ENCODE assay signal across 8 cellular contexts in genomic region chr2:223943561-223944008, GRCh38. TPM values are rescaled to one million over a fixed set of nuclear protein-coding genes. Genes with fewer than 3 reads are reported as not detected.
DNase-seq lines count a peak whose midpoint lies in the region; ATAC-seq and TF ChIP-seq lines count a peak whose summit lies in the region.

No MANE protein-coding gene starts in this region.

- H3K4me1 Mint-ChIP-seq in activated T-cell treated with anti-CD3 and anti-CD28 coated beads, Interleukin-2, amount 50 U/mL, for 72 hours (ENCODE audit: low read depth) = peaks cover 75% of the 10 kb centered on the region

- peak overlapping the region; percentile 89 for H3K4me3 ChIP-seq in retinal pigment epithelial cell (ENCODE audit: low read length)

- H3K27ac Mint-ChIP-seq in activated T-cell treated with anti-CD3 and anti-CD28 coated beads, Interleukin-2, amount 50 U/mL, for 72 hours = peak overlapping the region; percentile 92

- no peak for DNase-seq in activated T-cell treated with anti-CD3 and anti-CD28 coated beads, Interleukin-2, amount 50 U/mL, for 72 hours
- no peak for DNase-seq in activated T-cell treated with anti-CD3 and anti-CD28 coated beads, Interleukin-2, amount 50 U/mL, for 48 hours
- DNase-seq in foreskin melanocyte = peak; percentile 62
- no peak for DNase-seq in retinal pigment epithelial cell (ENCODE audit: low read depth)
- DNase-seq in HK-2 (ENCODE audit: unreplicated experiment) = no peak

- no peaks in the 10 kb centered on the region for H3K27me3 Mint-ChIP-seq in activated T-cell treated with anti-CD3 and anti-CD28 coated beads, Interleukin-2, amount 50 U/mL, for 72 hours (ENCODE audit: low read depth)

- peaks cover 22 to 27% of the 10 kb centered on the region in 2 donors for H3K36me3 Mint-ChIP-seq in activated T-cell treated with anti-CD3 and anti-CD28 coated beads, Interleukin-2, amount 50 U/mL, for 72 hours (ENCODE audit: insufficient read depth in 2 of 2)

- peak overlapping the region; percentile 90 for H3K27ac ChIP-seq in VCaP

- peaks cover 4 to 7% of the 10 kb centered on the region in 2 donors for H3K9me3 Mint-ChIP-seq in activated T-cell treated with anti-CD3 and anti-CD28 coated beads, Interleukin-2, amount 50 U/mL, for 72 hours

- TF ChIP-seq CTCF in VCaP (conservative IDR thresholded peaks at IDR 0.05) (no peak), retinal pigment epithelial cell (conservative IDR thresholded peaks at IDR 0.05; ENCODE audit: low read depth, low read length) (no peak)

- ATAC-seq in activated T-cell treated with anti-CD3 and anti-CD28 coated beads, Interleukin-2, amount 50 U/mL, for 72 hours (replicated peaks in 1 of 2) = no peak
- ATAC-seq in GM19455 (IDR thresholded peaks at IDR 0.05; ENCODE audit: unreplicated experiment) (no peak), HG03521 (IDR thresholded peaks at IDR 0.05; ENCODE audit: unreplicated experiment) (no peak)

- H3K4me3 Mint-ChIP-seq in activated T-cell treated with anti-CD3 and anti-CD28 coated beads, Interleukin-2, amount 50 U/mL, for 72 hours = peak overlapping the region; percentile 88 to 95

RNA-seq across cellular contexts. Expression of gene WDFY1, which starts 1.6 kb away (rescaled TPM):
- 10 to 100 TPM; 57.4 to 61.7 TPM for total RNA-seq in activated T-cell treated with anti-CD3 and anti-CD28 coated beads, Interleukin-2, amount 50 U/mL, for 72 hours

RNA-seq across cellular contexts. Expression of gene MRPL44, which starts 13.7 kb away (rescaled TPM):
- total RNA-seq in activated T-cell treated with anti-CD3 and anti-CD28 coated beads, Interleukin-2, amount 50 U/mL, for 72 hours = 10 to 100 TPM; 34.0 to 36.8 TPM
